Comparison of ENCODE assay signal across 19 cellular contexts in genomic region chr2:121104721-121105141, GRCh38.
DNase-seq lines count a peak whose midpoint lies in the region; ATAC-seq and TF ChIP-seq lines count a peak whose summit lies in the region.
"Had no signal": no experiment of that assay in that cellular context is flagged by ENCODE, and none has a peak within 500 bp of the region (broad histone marks: within the 10 kb centered on the region; RNA-seq: fewer than 3 reads in every experiment).

No MANE protein-coding gene starts in this region.

- TF ChIP-seq CTCF in epithelial cell of esophagus (IDR thresholded peaks at IDR 0.05; ENCODE audit: insufficient read depth, low read depth, low read length, missing control alignments) = no peak

- no peak overlapping the region for H3K4me3 ChIP-seq in epithelial cell of esophagus (ENCODE audit: low read length)
- H3K4me3 ChIP-seq: ascending aorta, dorsolateral prefrontal cortex, esophagus squamous epithelium had no signal

- intact Hi-C loops in sciatic nerve (cut with DNase I) = no loop called here

- DNase-seq in AG20443 (ENCODE audit: low spot score) (peak; percentile 56), NCI-H226 (peak; percentile 16), epithelial cell of esophagus (ENCODE audit: low read depth) (peak; percentile 18), myocyte (ENCODE audit: low read depth) (peak; percentile 60), mesenteric fat pad (ENCODE audit: low spot score) (no peak), sciatic nerve (ENCODE audit: low spot score) (no peak)
- no peak for DNase-seq in stimulated activated naive CD4-positive, alpha-beta T cell treated with Interleukin-2 at 50 U/mL for 16 hours (lab: John Stamatoyannopoulos, UW)
- DNase-seq: activated CD4-positive, CD25-positive, alpha-beta regulatory T cell; activated gamma-delta T cell treated with Interleukin-2 at 50 U/mL for 16 hours; EL; esophagus squamous epithelium; GOT3; left cardiac atrium; NCI-H1436; posterior cingulate gyrus; substantia nigra had no signal

- ATAC-seq in HG03342 (IDR thresholded peaks at IDR 0.05; ENCODE audit: unreplicated experiment) = no peak
- no peak for ATAC-seq in sciatic nerve
- ATAC-seq: left cardiac atrium had no signal

Comparison
In these comparisons a context has a peak if more than half of its experiments do, and no peak if none do; other contexts are left out.
1. DNase-seq: peak in AG20443 (single experiment), NCI-H226 (single experiment), epithelial cell of esophagus (single experiment) and myocyte (single experiment); none in mesenteric fat pad (single experiment), stimulated activated naive CD4-positive, alpha-beta T cell treated with Interleukin-2 at 50 U/mL for 16 hours (single experiment) and sciatic nerve (single experiment).